In the genomic region with DNA sequence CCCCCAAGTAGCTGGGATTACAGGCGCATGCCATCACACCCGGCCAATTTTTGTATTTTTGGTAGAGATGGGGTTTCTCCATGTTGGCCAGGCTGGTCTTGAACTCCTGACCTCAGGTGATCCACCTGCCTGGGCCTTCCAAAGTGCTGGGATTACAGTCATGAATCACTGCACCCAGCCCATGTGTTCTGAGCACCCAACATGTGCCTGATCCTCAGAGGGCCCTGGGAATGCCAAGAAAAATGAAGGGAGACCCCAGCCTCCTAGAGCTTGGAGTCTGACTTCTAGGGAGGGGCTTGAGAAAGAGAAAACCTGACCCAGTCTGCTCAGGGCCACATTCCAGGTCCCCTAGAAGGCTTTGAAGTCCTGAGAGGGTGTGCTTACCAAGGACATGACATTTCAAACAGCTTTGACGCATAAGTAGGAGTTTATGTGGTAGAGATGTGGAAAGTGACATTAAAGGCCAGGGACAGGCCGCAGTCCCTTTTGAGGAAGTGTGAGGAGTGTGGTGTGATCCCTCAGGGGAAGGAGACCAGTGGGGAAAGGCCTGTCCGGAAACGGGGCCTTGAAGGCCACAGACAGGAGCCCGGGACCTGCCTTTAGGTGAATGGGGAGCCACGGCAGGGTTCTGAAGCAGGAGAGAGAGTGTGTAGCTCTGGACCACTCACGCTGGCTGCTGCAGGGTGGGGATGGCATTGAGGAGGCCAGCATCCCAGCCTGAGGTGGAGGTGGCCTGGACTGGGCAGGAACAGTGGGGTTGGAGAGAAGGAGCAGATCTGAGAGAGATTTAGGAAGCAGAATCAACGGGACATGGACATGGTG, we compare ENCODE assay signal across 17 cellular contexts. TPM values are rescaled to one million over a fixed set of nuclear protein-coding genes. Genes with fewer than 3 reads are reported as not detected.
DNase-seq lines count a peak whose midpoint lies in the region; ATAC-seq and TF ChIP-seq lines count a peak whose summit lies in the region.
"Had no signal": no experiment of that assay in that cellular context is flagged by ENCODE, and none has a peak within 500 bp of the region (broad histone marks: within the 10 kb centered on the region; RNA-seq: fewer than 3 reads in every experiment).

No MANE protein-coding gene starts in this region.

- H3K4me3 ChIP-seq in Karpas-422 (ENCODE audit: low read length), result no peak overlapping the region
- H3K4me3 ChIP-seq: A549, heart left ventricle, lung had no signal

- no peaks in the 10 kb centered on the region for H4K20me1 ChIP-seq in Karpas-422 (ENCODE audit: insufficient read depth, low read depth, low read length)

- no peak overlapping the region for H3K4me3 Mint-ChIP-seq in activated CD4-positive, alpha-beta T cell treated with anti-CD3 and anti-CD28 coated beads for 36 hours
- no peak overlapping the region for H3K4me3 Mint-ChIP-seq in activated CD4-positive, alpha-beta T cell treated with anti-CD3 and anti-CD28 coated beads, Interleukin-2, amount 10 ng/mL, durations not matched to agents 24 days and 14 days
- H3K4me3 Mint-ChIP-seq in activated B cell treated with CpG ODN at 0.5 μM for 24 hours, result peak overlapping the region; percentile 85
- H3K4me3 Mint-ChIP-seq in stimulated activated effector memory CD8-positive, alpha-beta T cell treated with anti-CD3 and anti-CD28 coated beads, Interleukin-12 subunit alpha, Interleukin-12 subunit beta, amount 100 ng/mL, for 72 hours, result no peak overlapping the region

- intact Hi-C loops in activated CD4-positive, alpha-beta T cell treated with anti-CD3 and anti-CD28 coated beads for 36 hours (cut with DNase I, micrococcal nuclease), result no loop called here
- intact Hi-C loops in activated CD4-positive, alpha-beta T cell treated with anti-CD3 and anti-CD28 coated beads, Interleukin-2, amount 10 ng/mL, durations not matched to agents 24 days and 14 days (cut with micrococcal nuclease), result loop anchor here (2.0 kb wide), 1 partner anchor 19 kb away; no protein-coding TSS in a partner anchor
- intact Hi-C loops in activated B cell treated with CpG ODN at 0.5 μM for 24 hours (cut with micrococcal nuclease), result loop anchor here (1.0 kb wide), 5 partner anchors 8 to 57 kb away; no protein-coding TSS in a partner anchor

- H3K9ac ChIP-seq in Karpas-422 (ENCODE audit: low read length), result no peak overlapping the region

- no peaks in the 10 kb centered on the region for H3K9me3 Mint-ChIP-seq in activated CD4-positive, alpha-beta T cell treated with anti-CD3 and anti-CD28 coated beads for 36 hours (ENCODE audit: low read depth)
- H3K9me3 Mint-ChIP-seq in activated CD4-positive, alpha-beta T cell treated with anti-CD3 and anti-CD28 coated beads, Interleukin-2, amount 10 ng/mL, durations not matched to agents 24 days and 14 days, result no peaks in the 10 kb centered on the region
- no peaks in the 10 kb centered on the region for H3K9me3 Mint-ChIP-seq in activated B cell treated with CpG ODN at 0.5 μM for 24 hours
- no peaks in the 10 kb centered on the region for H3K9me3 Mint-ChIP-seq in stimulated activated effector memory CD8-positive, alpha-beta T cell treated with anti-CD3 and anti-CD28 coated beads, Interleukin-12 subunit alpha, Interleukin-12 subunit beta, amount 100 ng/mL, for 72 hours

- H3K79me2 ChIP-seq in Karpas-422 (ENCODE audit: low read length), result no peaks in the 10 kb centered on the region

- no peaks in the 10 kb centered on the region for H3K36me3 ChIP-seq in Karpas-422 (ENCODE audit: insufficient read depth, low read length)
- H3K36me3 ChIP-seq: heart left ventricle had no signal

- H3K36me3 Mint-ChIP-seq in activated CD4-positive, alpha-beta T cell treated with anti-CD3 and anti-CD28 coated beads for 36 hours (ENCODE audit: low read depth), result no peaks in the 10 kb centered on the region
- no peaks in the 10 kb centered on the region for H3K36me3 Mint-ChIP-seq in activated CD4-positive, alpha-beta T cell treated with anti-CD3 and anti-CD28 coated beads, Interleukin-2, amount 10 ng/mL, durations not matched to agents 24 days and 14 days (ENCODE audit: low read depth)
- H3K36me3 Mint-ChIP-seq in activated B cell treated with CpG ODN at 0.5 μM for 24 hours (ENCODE audit: low read depth), result peaks cover 9% of the 10 kb centered on the region
- H3K36me3 Mint-ChIP-seq in stimulated activated effector memory CD8-positive, alpha-beta T cell treated with anti-CD3 and anti-CD28 coated beads, Interleukin-12 subunit alpha, Interleukin-12 subunit beta, amount 100 ng/mL, for 72 hours, result peaks cover 12% of the 10 kb centered on the region

- TF ChIP-seq CTCF in activated B cell treated with CpG ODN at 0.5 μM for 24 hours (IDR thresholded peaks at IDR 0.05), result no peak

- no peak for ATAC-seq in activated CD4-positive, alpha-beta T cell treated with anti-CD3 and anti-CD28 coated beads for 36 hours
- ATAC-seq in HG02678 (IDR thresholded peaks at IDR 0.05; ENCODE audit: unreplicated experiment), result peak; percentile 46
- peak; percentile 54 for ATAC-seq in activated B cell treated with CpG ODN at 0.5 μM for 24 hours (ENCODE audit: low read depth)
- ATAC-seq in stimulated activated effector memory CD8-positive, alpha-beta T cell treated with anti-CD3 and anti-CD28 coated beads, Interleukin-12 subunit alpha, Interleukin-12 subunit beta, amount 100 ng/mL, for 72 hours, result peak; percentile 17
- no peak for ATAC-seq in GM19455 (IDR thresholded peaks at IDR 0.05; ENCODE audit: unreplicated experiment)

- no peak overlapping the region for H3K27ac ChIP-seq in Karpas-422 (ENCODE audit: low read length)
- H3K27ac ChIP-seq: A549, heart left ventricle had no signal

- CTCF ChIA-PET in activated CD4-positive, alpha-beta T cell treated with anti-CD3 and anti-CD28 coated beads for 36 hours (lab: Charles Lee), result interaction anchor here (0.9 kb wide), 1 partner anchor 129 kb away, joined by 4 read pairs; no protein-coding TSS in a partner anchor
- CTCF ChIA-PET in activated B cell treated with CpG ODN at 0.5 μM for 24 hours (lab: Charles Lee), result no interaction called here

- peak overlapping the region; percentile 11 for H3K27ac Mint-ChIP-seq in activated CD4-positive, alpha-beta T cell treated with anti-CD3 and anti-CD28 coated beads for 36 hours
- H3K27ac Mint-ChIP-seq in activated CD4-positive, alpha-beta T cell treated with anti-CD3 and anti-CD28 coated beads, Interleukin-2, amount 10 ng/mL, durations not matched to agents 24 days and 14 days, result no peak overlapping the region
- peak overlapping the region; percentile 82 for H3K27ac Mint-ChIP-seq in activated B cell treated with CpG ODN at 0.5 μM for 24 hours
- H3K27ac Mint-ChIP-seq in stimulated activated effector memory CD8-positive, alpha-beta T cell treated with anti-CD3 and anti-CD28 coated beads, Interleukin-12 subunit alpha, Interleukin-12 subunit beta, amount 100 ng/mL, for 72 hours, result peak overlapping the region; percentile 81

- peaks cover 13% of the 10 kb centered on the region for H3K4me1 Mint-ChIP-seq in activated CD4-positive, alpha-beta T cell treated with anti-CD3 and anti-CD28 coated beads for 36 hours
- H3K4me1 Mint-ChIP-seq in activated CD4-positive, alpha-beta T cell treated with anti-CD3 and anti-CD28 coated beads, Interleukin-2, amount 10 ng/mL, durations not matched to agents 24 days and 14 days, result peaks cover 7% of the 10 kb centered on the region
- peaks cover 37% of the 10 kb centered on the region for H3K4me1 Mint-ChIP-seq in activated B cell treated with CpG ODN at 0.5 μM for 24 hours
- H3K4me1 Mint-ChIP-seq in stimulated activated effector memory CD8-positive, alpha-beta T cell treated with anti-CD3 and anti-CD28 coated beads, Interleukin-12 subunit alpha, Interleukin-12 subunit beta, amount 100 ng/mL, for 72 hours, result peaks cover 12% of the 10 kb centered on the region

- no peaks in the 10 kb centered on the region for H3K27me3 Mint-ChIP-seq in activated CD4-positive, alpha-beta T cell treated with anti-CD3 and anti-CD28 coated beads for 36 hours
- peaks cover 7% of the 10 kb centered on the region for H3K27me3 Mint-ChIP-seq in activated CD4-positive, alpha-beta T cell treated with anti-CD3 and anti-CD28 coated beads, Interleukin-2, amount 10 ng/mL, durations not matched to agents 24 days and 14 days
- no peaks in the 10 kb centered on the region for H3K27me3 Mint-ChIP-seq in activated B cell treated with CpG ODN at 0.5 μM for 24 hours

- DNase-seq in activated CD4-positive, alpha-beta T cell treated with anti-CD3 and anti-CD28 coated beads for 36 hours, result no peak
- no peak for DNase-seq in activated CD4-positive, alpha-beta T cell treated with anti-CD3 and anti-CD28 coated beads, Interleukin-2, amount 10 ng/mL, durations not matched to agents 24 days and 14 days
- DNase-seq in activated B cell treated with CpG ODN at 0.5 μM for 24 hours (peak; percentile 31), pons (ENCODE audit: low spot score) (no peak), Karpas-422 (no peak)
- DNase-seq in stimulated activated effector memory CD8-positive, alpha-beta T cell treated with anti-CD3 and anti-CD28 coated beads, Interleukin-12 subunit alpha, Interleukin-12 subunit beta, amount 100 ng/mL, for 72 hours (ENCODE audit: low spot score in 2 of 2), result no peak
- DNase-seq: activated CD4-positive, alpha-beta T cell treated with anti-CD3 and anti-CD28 coated beads, Interleukin-2, amount 50 U/mL, for 4 hours; amniotic stem cell; HCEC 1CT; heart left ventricle; NCI-H69; stimulated activated naive CD4-positive, alpha-beta T cell treated with Interleukin-2 at 50 U/mL for 16 hours had no signal

- POLR2A ChIA-PET in activated CD4-positive, alpha-beta T cell treated with anti-CD3 and anti-CD28 coated beads for 36 hours (lab: Charles Lee), result interaction anchor here (0.5 kb wide), 1 partner anchor 638 kb away, joined by 3 read pairs; no protein-coding TSS in a partner anchor
- POLR2A ChIA-PET in activated B cell treated with CpG ODN at 0.5 μM for 24 hours (lab: Charles Lee), result interaction anchor here (0.5 to 1.7 kb wide), 7 partner anchors 8 to 59 kb away, joined by 3 to 8 read pairs (median 3); no protein-coding TSS in a partner anchor

- no peak overlapping the region for H2AFZ ChIP-seq in Karpas-422 (ENCODE audit: low read length)

- H3K4me2 ChIP-seq in Karpas-422 (ENCODE audit: low read depth, low read length, poor library complexity, severe bottlenecking), result no peak overlapping the region
- H3K4me2 ChIP-seq: A549 had no signal

- H3K9me3 ChIP-seq in Karpas-422 (ENCODE audit: low read length), result no peaks in the 10 kb centered on the region
- H3K9me3 ChIP-seq: A549, heart left ventricle had no signal

- H3K9me2 ChIP-seq in Karpas-422 (replicated peaks; ENCODE audit: insufficient read depth, low read length), result no peaks in the 10 kb centered on the region

- H3K4me1 ChIP-seq in Karpas-422 (ENCODE audit: low read length), result no peaks in the 10 kb centered on the region
- H3K4me1 ChIP-seq: A549, heart left ventricle had no signal

- H3K27me3 ChIP-seq in Karpas-422 (ENCODE audit: low read length), result no peaks in the 10 kb centered on the region
- H3K27me3 ChIP-seq: heart left ventricle had no signal

RNA-seq across cellular contexts. Expression of gene CCL22, which starts 1.0 kb away (rescaled TPM):
- under 1 TPM; 0.72 to 0.91 TPM for total RNA-seq in activated CD4-positive, alpha-beta T cell treated with anti-CD3 and anti-CD28 coated beads for 36 hours
- 14.1 and 14.6 TPM in 2 replicates for total RNA-seq in activated CD4-positive, alpha-beta T cell treated with anti-CD3 and anti-CD28 coated beads, Interleukin-2, amount 10 ng/mL, durations not matched to agents 24 days and 14 days
- total RNA-seq in activated B cell treated with CpG ODN at 0.5 μM for 24 hours, result 276 and 288 TPM in 2 replicates
- not detected in 2 replicates for total RNA-seq in Karpas-422 (2014; rRNA removed; shearing (Covaris generic); ENCODE audit: low replicate concordance)
- total RNA-seq: osteoblast had no signal

RNA-seq across cellular contexts. Expression of gene CX3CL1, which starts 14.7 kb away (rescaled TPM):
- total RNA-seq in activated CD4-positive, alpha-beta T cell treated with anti-CD3 and anti-CD28 coated beads for 36 hours, result not detected
- not detected in 2 replicates for total RNA-seq in activated CD4-positive, alpha-beta T cell treated with anti-CD3 and anti-CD28 coated beads, Interleukin-2, amount 10 ng/mL, durations not matched to agents 24 days and 14 days
- total RNA-seq in activated B cell treated with CpG ODN at 0.5 μM for 24 hours, result 0.27 and 0.31 TPM in 2 replicates
- not detected in 2 replicates for total RNA-seq in Karpas-422 (2014; rRNA removed; shearing (Covaris generic); ENCODE audit: low replicate concordance)
- total RNA-seq: osteoblast had no signal

RNA-seq across cellular contexts. Expression of gene CCL17, which starts 47.0 kb away (rescaled TPM):
- total RNA-seq in activated CD4-positive, alpha-beta T cell treated with anti-CD3 and anti-CD28 coated beads for 36 hours, result 1 to 10 TPM; 1.2 to 1.4 TPM
- total RNA-seq in activated CD4-positive, alpha-beta T cell treated with anti-CD3 and anti-CD28 coated beads, Interleukin-2, amount 10 ng/mL, durations not matched to agents 24 days and 14 days, result 0.66 TPM in 1 of 2 replicates, not detected in the other
- total RNA-seq in activated B cell treated with CpG ODN at 0.5 μM for 24 hours, result 6.7 and 7.0 TPM in 2 replicates
- not detected in 2 replicates for total RNA-seq in Karpas-422 (2014; rRNA removed; shearing (Covaris generic); ENCODE audit: low replicate concordance)
- total RNA-seq: osteoblast had no signal

Comparison
In these comparisons a context has a peak if more than half of its experiments do, and no peak if none do; other contexts are left out.
1. intact Hi-C loops: an anchor here in activated CD4-positive, alpha-beta T cell treated with anti-CD3 and anti-CD28 coated beads, Interleukin-2, amount 10 ng/mL, durations not matched to agents 24 days and 14 days (2.0 kb wide) and activated B cell treated with CpG ODN at 0.5 μM for 24 hours (1.0 kb wide); none called in activated CD4-positive, alpha-beta T cell treated with anti-CD3 and anti-CD28 coated beads for 36 hours.
2. ATAC-seq: peak in HG02678 (single experiment), activated B cell treated with CpG ODN at 0.5 μM for 24 hours (single experiment) and stimulated activated effector memory CD8-positive, alpha-beta T cell treated with anti-CD3 and anti-CD28 coated beads, Interleukin-12 subunit alpha, Interleukin-12 subunit beta, amount 100 ng/mL, for 72 hours (single experiment); none in activated CD4-positive, alpha-beta T cell treated with anti-CD3 and anti-CD28 coated beads for 36 hours (single experiment) and GM19455 (single experiment).
3. RNA of gene CCL22, which starts 1.0 kb away (total RNA-seq): 276 to 288 TPM in activated B cell treated with CpG ODN at 0.5 μM for 24 hours; 14.1 to 14.6 TPM in activated CD4-positive, alpha-beta T cell treated with anti-CD3 and anti-CD28 coated beads, Interleukin-2, amount 10 ng/mL, durations not matched to agents 24 days and 14 days, 0.72 to 0.91 TPM in activated CD4-positive, alpha-beta T cell treated with anti-CD3 and anti-CD28 coated beads for 36 hours and not detected in Karpas-422; every median in the first group is over 10 times any median in the second.